ENCODE assay signal across 1 cellular context in the genomic region with DNA sequence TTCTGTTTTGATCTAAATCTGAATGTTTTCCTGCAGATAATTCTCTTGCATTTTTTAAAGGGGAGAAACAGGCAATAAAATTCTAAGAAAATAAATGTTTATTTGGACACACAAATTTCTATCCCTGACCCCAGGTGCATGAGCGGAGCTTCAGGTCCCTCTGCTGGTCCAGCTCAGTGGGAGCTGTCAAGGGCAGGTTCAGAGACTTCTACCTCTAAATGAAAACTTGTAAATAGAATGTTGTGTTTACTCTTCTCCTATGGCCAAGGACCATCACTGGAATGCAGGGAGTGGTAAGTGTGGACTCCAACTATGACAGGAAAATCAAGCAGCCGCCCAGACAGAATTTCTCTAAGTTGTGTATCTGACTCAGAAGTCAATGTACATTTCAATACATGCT.
TF ChIP-seq lines count a peak whose summit lies in the region.

No MANE protein-coding gene starts in this region.

TF ChIP-seq in WTC11, 78 proteins besides CTCF, POLR2A, EP300 and RAD21 (continued from another document):
- TF ChIP-seq, protein P1, sequence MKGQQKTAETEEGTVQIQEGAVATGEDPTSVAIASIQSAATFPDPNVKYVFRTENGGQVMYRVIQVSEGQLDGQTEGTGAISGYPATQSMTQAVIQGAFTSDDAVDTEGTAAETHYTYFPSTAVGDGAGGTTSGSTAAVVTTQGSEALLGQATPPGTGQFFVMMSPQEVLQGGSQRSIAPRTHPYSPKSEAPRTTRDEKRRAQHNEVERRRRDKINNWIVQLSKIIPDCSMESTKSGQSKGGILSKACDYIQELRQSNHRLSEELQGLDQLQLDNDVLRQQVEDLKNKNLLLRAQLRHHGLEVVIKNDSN (CRISPR knock-in tag; IDR thresholded peaks at IDR 0.05): no peak
- TF ChIP-seq ZNF219 (CRISPR knock-in tag; IDR thresholded peaks at IDR 0.05; ENCODE audit: borderline replicate concordance) (no peak), ZNF396 (CRISPR knock-in tag; IDR thresholded peaks at IDR 0.05; ENCODE audit: borderline replicate concordance) (no peak), ZNF671 (CRISPR knock-in tag; IDR thresholded peaks at IDR 0.05) (no peak)
- TF ChIP-seq, protein P2, sequence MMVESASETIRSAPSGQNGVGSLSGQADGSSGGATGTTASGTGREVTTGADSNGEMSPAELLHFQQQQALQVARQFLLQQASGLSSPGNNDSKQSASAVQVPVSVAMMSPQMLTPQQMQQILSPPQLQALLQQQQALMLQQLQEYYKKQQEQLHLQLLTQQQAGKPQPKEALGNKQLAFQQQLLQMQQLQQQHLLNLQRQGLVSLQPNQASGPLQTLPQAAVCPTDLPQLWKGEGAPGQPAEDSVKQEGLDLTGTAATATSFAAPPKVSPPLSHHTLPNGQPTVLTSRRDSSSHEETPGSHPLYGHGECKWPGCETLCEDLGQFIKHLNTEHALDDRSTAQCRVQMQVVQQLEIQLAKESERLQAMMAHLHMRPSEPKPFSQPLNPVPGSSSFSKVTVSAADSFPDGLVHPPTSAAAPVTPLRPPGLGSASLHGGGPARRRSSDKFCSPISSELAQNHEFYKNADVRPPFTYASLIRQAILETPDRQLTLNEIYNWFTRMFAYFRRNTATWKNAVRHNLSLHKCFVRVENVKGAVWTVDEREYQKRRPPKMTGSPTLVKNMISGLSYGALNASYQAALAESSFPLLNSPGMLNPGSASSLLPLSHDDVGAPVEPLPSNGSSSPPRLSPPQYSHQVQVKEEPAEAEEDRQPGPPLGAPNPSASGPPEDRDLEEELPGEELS (CRISPR knock-in tag; IDR thresholded peaks at IDR 0.05): no peak
